Comparison of ENCODE assay signal across 10 cellular contexts in genomic region chr1:29974345-29974744, GRCh38.
DNase-seq lines count a peak whose midpoint lies in the region; ATAC-seq and TF ChIP-seq lines count a peak whose summit lies in the region.
"Had no signal": no experiment of that assay in that cellular context is flagged by ENCODE, and none has a peak within 500 bp of the region (broad histone marks: within the 10 kb centered on the region; RNA-seq: fewer than 3 reads in every experiment).

No MANE protein-coding gene starts in this region.

- no peak overlapping the region for H3K4me3 ChIP-seq in MG63
- no peak overlapping the region for H3K4me3 ChIP-seq in mesodermal cell (ENCODE audit: extremely low read depth, insufficient read depth, low read length, poor library complexity, severe bottlenecking)
- no peak overlapping the region for H3K4me3 ChIP-seq in esophagus muscularis mucosa
- no peak overlapping the region for H3K4me3 ChIP-seq in tibial artery

- H3K36me3 ChIP-seq in MG63 (no peaks in the 10 kb centered on the region), mesodermal cell (ENCODE audit: control insufficient read depth, insufficient read depth, low read length) (no peaks in the 10 kb centered on the region), esophagus muscularis mucosa (no peaks in the 10 kb centered on the region), tibial artery (no peaks in the 10 kb centered on the region)

- DNase-seq in ELF-1 (ENCODE audit: low read depth, low spot score) = peak; percentile 61
- DNase-seq in MG63 = peak; percentile 58
- DNase-seq in dedifferentiated amniotic fluid mesenchymal stem cell (ENCODE audit: extremely low spot score) = peak; percentile 72
- no peak for DNase-seq in esophagus muscularis mucosa (ENCODE audit: extremely low spot score)
- DNase-seq in tibial artery = no peak
- DNase-seq in NCI-H510A (lab: John Stamatoyannopoulos, UW) = no peak
- DNase-seq: left cardiac atrium, NCI-H1105 treated with DMSO at 0.1 percent for 48 hours had no signal

- TF ChIP-seq EP300 in esophagus muscularis mucosa (IDR thresholded peaks at IDR 0.05) = no peak

- no peak for ATAC-seq in HG03025 (IDR thresholded peaks at IDR 0.05; ENCODE audit: low FRiP score, unreplicated experiment)
- ATAC-seq: left cardiac atrium had no signal

- WGBS in mesodermal cell (ENCODE audit: insufficient coverage in 2 of 2), 2 experiments = 0% methylated on average over 1 of the region's 1 CpG; no CpG with 5 or more reads in 1 of the 2 experiments
- WGBS in esophagus muscularis mucosa = 23% methylated on average over 1 of the region's 1 CpG

- intact Hi-C loops in esophagus muscularis mucosa (cut with DNase I) (no loop called here), tibial artery (cut with DNase I; ENCODE audit: low total_unique reads) (no loop called here)

- TF ChIP-seq POLR2A in esophagus muscularis mucosa (IDR thresholded peaks at IDR 0.05; ENCODE audit: low read depth) = no peak

- H3K27ac ChIP-seq in mesodermal cell (ENCODE audit: low read depth, low read length, severe bottlenecking) (peak overlapping the region; percentile 89), esophagus muscularis mucosa (replicated peaks in 1 of 4) (no peak overlapping the region), tibial artery (no peak overlapping the region)

- H3K9me3 ChIP-seq in MG63 (no peaks in the 10 kb centered on the region; the same call in 1 of the 2 replicates), mesodermal cell (ENCODE audit: control insufficient read depth, low read length) (peaks cover 1% of the 10 kb centered on the region), esophagus muscularis mucosa (peaks cover 0 to 7% (median 0%) of the 10 kb centered on the region in 4 donors), tibial artery (peaks cover 0 to 10% (median 0%) of the 10 kb centered on the region in 3 donors)

- H3K27me3 ChIP-seq in MG63 = no peaks in the 10 kb centered on the region
- H3K27me3 ChIP-seq in esophagus muscularis mucosa = peaks cover 0 to 30% (median 0%) of the 10 kb centered on the region in 4 donors
- H3K27me3 ChIP-seq in tibial artery = peaks cover 0 to 10% of the 10 kb centered on the region in 2 donors

- H3K4me1 ChIP-seq in mesodermal cell (ENCODE audit: control insufficient read depth, insufficient read depth, low read length, poor library complexity, severe bottlenecking) (peaks cover 35% of the 10 kb centered on the region), esophagus muscularis mucosa (no peaks in the 10 kb centered on the region), tibial artery (no peaks in the 10 kb centered on the region)

- TF ChIP-seq CTCF in esophagus muscularis mucosa (IDR thresholded peaks at IDR 0.05) = no peak
- TF ChIP-seq CTCF in tibial artery (IDR thresholded peaks at IDR 0.05) = no peak

Comparison
In these comparisons a context has a peak if more than half of its experiments do, and no peak if none do; other contexts are left out.
1. DNase-seq: peak in ELF-1 (single experiment), MG63 (single experiment) and dedifferentiated amniotic fluid mesenchymal stem cell (single experiment); none in esophagus muscularis mucosa (single experiment), tibial artery (0 of 2) and NCI-H510A (single experiment).